ENCODE assay signal across 21 cellular contexts in genomic region chr11:6638437-6638836, GRCh38. TPM values are rescaled to one million over a fixed set of nuclear protein-coding genes. Genes with fewer than 3 reads are reported as not detected.
A peak's percentile ranks its signal among the peaks of the same experiment; 100 is the strongest.
DNase-seq lines count a peak whose midpoint lies in the region; ATAC-seq and TF ChIP-seq lines count a peak whose summit lies in the region.
"Had no signal": no experiment of that assay in that cellular context is flagged by ENCODE, and none has a peak within 500 bp of the region (broad histone marks: within the 10 kb centered on the region; RNA-seq: fewer than 3 reads in every experiment).

No MANE protein-coding gene starts in this region.

- no peaks in the 10 kb centered on the region for H3K4me1 Mint-ChIP-seq in mesothelial cell of epicardium
- H3K4me1 Mint-ChIP-seq: activated CD4-positive, alpha-beta memory T cell treated with anti-CD3 and anti-CD28 coated beads, Interleukin-2, amount 10 ng/mL, durations not matched to agents 7 days and 5 days had no signal

- no peak overlapping the region for H3K4me2 ChIP-seq in OCI-LY1 (ENCODE audit: low read length)

- TF ChIP-seq POLR2A in gastroesophageal sphincter (IDR thresholded peaks at IDR 0.05) (no peak), uterus (IDR thresholded peaks at IDR 0.05) (no peak)

- no peak overlapping the region for H3K4me3 ChIP-seq in left ventricle myocardium inferior
- no peak overlapping the region for H3K4me3 ChIP-seq in right atrium auricular region
- no peak overlapping the region for H3K4me3 ChIP-seq in OCI-LY1 (ENCODE audit: low read depth, low read length, poor library complexity, severe bottlenecking)
- H3K4me3 ChIP-seq in gastroesophageal sphincter: no peak overlapping the region
- H3K4me3 ChIP-seq in uterus: no peak overlapping the region
- H3K4me3 ChIP-seq: cardiac muscle cell, prostate gland had no signal

- H3K9me2 ChIP-seq in OCI-LY1 (ENCODE audit: low read depth, low read length): no peaks in the 10 kb centered on the region

- H3K9me3 Mint-ChIP-seq in mesothelial cell of epicardium: no peaks in the 10 kb centered on the region
- H3K9me3 Mint-ChIP-seq: activated CD4-positive, alpha-beta memory T cell treated with anti-CD3 and anti-CD28 coated beads, Interleukin-2, amount 10 ng/mL, durations not matched to agents 7 days and 5 days; CD4-positive, alpha-beta T cell; naive thymus-derived CD4-positive, alpha-beta T cell had no signal

- no peaks in the 10 kb centered on the region for H3F3A ChIP-seq in OCI-LY1 (ENCODE audit: insufficient read depth, low read length)

- H4K20me1 ChIP-seq in OCI-LY1 (ENCODE audit: insufficient read depth, low read length): no peaks in the 10 kb centered on the region

- no peak for DNase-seq in left ventricle myocardium inferior
- no peak for DNase-seq in right atrium auricular region (ENCODE audit: low spot score)
- no peak for DNase-seq in uterus
- DNase-seq in DMS153 treated with DMSO at 0.1 percent for 48 hours (lab: John Stamatoyannopoulos, UW; ENCODE audit: unreplicated experiment): no peak
- DNase-seq in CD1c-positive myeloid dendritic cell (ENCODE audit: extremely low spot score): no peak
- DNase-seq in mesothelial cell of epicardium (ENCODE audit: low spot score in 2 of 2, unreplicated experiment in 2 of 2): no peak
- DNase-seq: ACHN; activated CD4-positive, alpha-beta memory T cell treated with anti-CD3 and anti-CD28 coated beads, Interleukin-2, amount 10 ng/mL, durations not matched to agents 7 days and 5 days; activated T-cell treated with anti-CD3 and anti-CD28 coated beads, Interleukin-2, amount 50 U/mL, for 48 hours; CD4-positive, alpha-beta T cell; effector memory CD4-positive, alpha-beta T cell; naive thymus-derived CD4-positive, alpha-beta T cell; NCI-H146; NCI-H510A; stimulated activated CD4-positive, alpha-beta T cell treated with anti-CD3 and anti-CD28 coated beads, Interleukin-15, amount 100 ng/mL, for 24 hours; stimulated activated naive CD8-positive, alpha-beta T cell treated with anti-CD3 and anti-CD28 coated beads, Interleukin-15, Interleukin-2, amounts not matched to agents 100 U/mL and 50 U/mL, for 24 hours; WERI-Rb-1 had no signal

- H3K27ac Mint-ChIP-seq in mesothelial cell of epicardium: no peak overlapping the region
- H3K27ac Mint-ChIP-seq: activated CD4-positive, alpha-beta memory T cell treated with anti-CD3 and anti-CD28 coated beads, Interleukin-2, amount 10 ng/mL, durations not matched to agents 7 days and 5 days; CD4-positive, alpha-beta T cell; naive thymus-derived CD4-positive, alpha-beta T cell had no signal

- no peaks in the 10 kb centered on the region for H3K9me3 ChIP-seq in left ventricle myocardium inferior (replicated peaks)
- no peaks in the 10 kb centered on the region for H3K9me3 ChIP-seq in right atrium auricular region
- H3K9me3 ChIP-seq in OCI-LY1 (ENCODE audit: low read length): no peaks in the 10 kb centered on the region
- no peaks in the 10 kb centered on the region for H3K9me3 ChIP-seq in gastroesophageal sphincter
- no peaks in the 10 kb centered on the region for H3K9me3 ChIP-seq in uterus
- H3K9me3 ChIP-seq: prostate gland had no signal

- H3K4me3 Mint-ChIP-seq in mesothelial cell of epicardium: no peak overlapping the region
- H3K4me3 Mint-ChIP-seq: activated CD4-positive, alpha-beta memory T cell treated with anti-CD3 and anti-CD28 coated beads, Interleukin-2, amount 10 ng/mL, durations not matched to agents 7 days and 5 days; CD4-positive, alpha-beta T cell; naive thymus-derived CD4-positive, alpha-beta T cell had no signal

- no peak for TF ChIP-seq CTCF in left ventricle myocardium inferior (IDR thresholded peaks at IDR 0.05; ENCODE audit: borderline replicate concordance)
- TF ChIP-seq CTCF in right atrium auricular region (IDR thresholded peaks at IDR 0.05): no peak
- TF ChIP-seq CTCF in OCI-LY1 (IDR thresholded peaks at IDR 0.05; ENCODE audit: low read length): peak; percentile 18; the same call in 1 of the 2 replicates
- no peak for TF ChIP-seq CTCF in gastroesophageal sphincter (IDR thresholded peaks at IDR 0.05)
- TF ChIP-seq CTCF in uterus (IDR thresholded peaks at IDR 0.05): no peak
- TF ChIP-seq CTCF in mesothelial cell of epicardium (IDR thresholded peaks at IDR 0.05; ENCODE audit: unreplicated experiment): no peak

- ATAC-seq in gastroesophageal sphincter: no peak
- ATAC-seq: naive thymus-derived CD4-positive, alpha-beta T cell; stimulated activated naive CD8-positive, alpha-beta T cell treated with anti-CD3 and anti-CD28 coated beads, Interleukin-15, Interleukin-2, amounts not matched to agents 100 U/mL and 50 U/mL, for 24 hours had no signal

- H3K27ac ChIP-seq in left ventricle myocardium inferior (replicated peaks): peak overlapping the region; percentile 85
- no peak overlapping the region for H3K27ac ChIP-seq in right atrium auricular region
- no peak overlapping the region for H3K27ac ChIP-seq in OCI-LY1 (ENCODE audit: low read depth, low read length, poor library complexity, severe bottlenecking)
- peak overlapping the region in 3 of 4 donors; percentile 25 to 74 (median 68) for H3K27ac ChIP-seq in gastroesophageal sphincter
- peak overlapping the region; percentile 55 to 73 for H3K27ac ChIP-seq in uterus
- H3K27ac ChIP-seq: cardiac muscle cell, prostate gland, WERI-Rb-1 had no signal

- 48 to 58% methylated on average over 3 to 4 of the region's 4 CpGs for WGBS in gastroesophageal sphincter (ENCODE audit: low coverage in 1 of 2), 2 donors

- no peak overlapping the region for H3K9ac ChIP-seq in OCI-LY1 (ENCODE audit: low read length)

- intact Hi-C loops in left ventricle myocardium inferior (cut with micrococcal nuclease): no loop called here
- intact Hi-C loops in uterus (cut with DNase I; ENCODE audit: low total_unique reads): no loop called here

- H3K36me3 ChIP-seq in left ventricle myocardium inferior: peaks cover 6% of the 10 kb centered on the region
- H3K36me3 ChIP-seq in right atrium auricular region: peaks cover 21% of the 10 kb centered on the region
- H3K36me3 ChIP-seq in OCI-LY1 (ENCODE audit: insufficient read depth, low read length): no peaks in the 10 kb centered on the region
- peaks cover 0 to 26% of the 10 kb centered on the region in 2 donors for H3K36me3 ChIP-seq in gastroesophageal sphincter
- H3K36me3 ChIP-seq in uterus: no peaks in the 10 kb centered on the region

- H3K27me3 ChIP-seq in left ventricle myocardium inferior (ENCODE audit: low read depth) (no peaks in the 10 kb centered on the region), right atrium auricular region (no peaks in the 10 kb centered on the region), OCI-LY1 (ENCODE audit: insufficient read depth, low read length) (0 out of 2 replicates have a peak, but pooled peaks cover 10% of the 10 kb centered on the region), gastroesophageal sphincter (no peaks in the 10 kb centered on the region), uterus (no peaks in the 10 kb centered on the region)
- H3K27me3 ChIP-seq: cardiac muscle cell had no signal

- H3K27me3 Mint-ChIP-seq in mesothelial cell of epicardium (ENCODE audit: low read depth): no peaks in the 10 kb centered on the region
- H3K27me3 Mint-ChIP-seq: activated CD4-positive, alpha-beta memory T cell treated with anti-CD3 and anti-CD28 coated beads, Interleukin-2, amount 10 ng/mL, durations not matched to agents 7 days and 5 days; CD4-positive, alpha-beta T cell; naive thymus-derived CD4-positive, alpha-beta T cell had no signal

- no peak overlapping the region for H2AFZ ChIP-seq in OCI-LY1 (ENCODE audit: low read length)

- no peak for TF ChIP-seq EP300 in gastroesophageal sphincter (IDR thresholded peaks at IDR 0.05)

- H3K4me1 ChIP-seq in left ventricle myocardium inferior (peaks cover 86% of the 10 kb centered on the region), right atrium auricular region (peaks cover 0 to 57% of the 10 kb centered on the region in 2 donors), OCI-LY1 (ENCODE audit: insufficient read depth, low read length, severe bottlenecking) (no peaks in the 10 kb centered on the region), gastroesophageal sphincter (peaks cover 7 to 73% (median 41%) of the 10 kb centered on the region in 3 donors), uterus (peaks cover 18% of the 10 kb centered on the region in 2 donors)
- H3K4me1 ChIP-seq: prostate gland had no signal

- no peaks in the 10 kb centered on the region for H3K79me2 ChIP-seq in OCI-LY1 (ENCODE audit: insufficient read depth, low read length)

- H3K36me3 Mint-ChIP-seq in mesothelial cell of epicardium: peaks cover under 1% of the 10 kb centered on the region

RNA-seq across cellular contexts. Expression of gene DCHS1, which starts 17.2 kb away (rescaled TPM):
- total RNA-seq in left ventricle myocardium inferior (9.5 TPM), right atrium auricular region (10 to 100 TPM in 1 of 2 donors, 1 to 10 TPM in 1; 9.3 to 23.0 TPM), gastroesophageal sphincter (10 to 100 TPM; 22.2 to 59.8 (median 37.8) TPM), uterus (100 to 1,000 TPM in 1 of 4 donors, 10 to 100 TPM in 3; 26.8 to 125 (median 73.6) TPM), mesothelial cell of epicardium (75.9 to 81.2 TPM (median 77.3 TPM) in 3 replicates)

RNA-seq across cellular contexts. Expression of gene TPP1, which starts 19.2 kb away (rescaled TPM):
- total RNA-seq in left ventricle myocardium inferior (84.2 TPM), right atrium auricular region (10 to 100 TPM; 48.8 to 83.1 TPM), gastroesophageal sphincter (10 to 100 TPM; 67.6 to 84.4 (median 76.9) TPM), uterus (10 to 100 TPM; 27.1 to 74.9 (median 40.7) TPM), mesothelial cell of epicardium (45.8 to 50.1 TPM (median 46.0 TPM) in 3 replicates)

RNA-seq across cellular contexts. Expression of gene TAF10, which starts 26.4 kb away (rescaled TPM):
- 106 TPM for total RNA-seq in left ventricle myocardium inferior
- total RNA-seq in right atrium auricular region: 10 to 100 TPM; 26.6 to 54.0 TPM
- total RNA-seq in gastroesophageal sphincter: 10 to 100 TPM; 21.7 to 41.1 (median 35.4) TPM
- total RNA-seq in uterus: 100 to 1,000 TPM in 2 of 4 donors, 10 to 100 TPM in 2; 11.5 to 137 (median 67.1) TPM
- total RNA-seq in mesothelial cell of epicardium: 112 to 119 TPM (median 115 TPM) in 3 replicates

RNA-seq across cellular contexts. Expression of gene ILK, which starts 34.9 kb away (rescaled TPM):
- total RNA-seq in left ventricle myocardium inferior (192 TPM), right atrium auricular region (100 to 1,000 TPM; 142 to 193 TPM), gastroesophageal sphincter (100 to 1,000 TPM; 395 to 658 (median 466) TPM), uterus (100 to 1,000 TPM; 205 to 336 (median 279) TPM), mesothelial cell of epicardium (127 to 144 TPM (median 130 TPM) in 3 replicates)

RNA-seq across cellular contexts. Expression of gene RRP8, which starts 35.0 kb away (rescaled TPM):
- total RNA-seq in left ventricle myocardium inferior (19.2 TPM), right atrium auricular region (10 to 100 TPM in 1 of 2 donors, 1 to 10 TPM in 1; 9.7 to 12.2 TPM), gastroesophageal sphincter (10 to 100 TPM; 25.7 to 32.4 (median 28.1) TPM), uterus (10 to 100 TPM; 12.6 to 41.2 (median 26.9) TPM), mesothelial cell of epicardium (18.6 to 22.5 TPM (median 21.0 TPM) in 3 replicates)

Comparison
In these comparisons a context has a peak if more than half of its experiments do, and no peak if none do; other contexts are left out.
1. H3K27ac ChIP-seq: peak in left ventricle myocardium inferior (single experiment), gastroesophageal sphincter (3 of 4) and uterus (2 of 2); none in right atrium auricular region (0 of 2) and OCI-LY1 (single experiment).